In genomic region chr5:149490599-149491187, GRCh38 we compare ENCODE assay signal across 16 cellular contexts.
DNase-seq lines count a peak whose midpoint lies in the region; ATAC-seq, FAIRE-seq and TF ChIP-seq lines count a peak whose summit lies in the region.
"Had no signal": no experiment of that assay in that cellular context is flagged by ENCODE, and none has a peak within 500 bp of the region (broad histone marks: within the 10 kb centered on the region; RNA-seq: fewer than 3 reads in every experiment).

No MANE protein-coding gene starts in this region.

- intact Hi-C loops in esophagus muscularis mucosa (cut with DNase I): no loop called here
- intact Hi-C loops in psoas muscle (cut with DNase I): no loop called here

- H3K27ac ChIP-seq in esophagus muscularis mucosa (replicated peaks in 1 of 4) (peak overlapping the region; percentile 86 to 93 (median 90)), psoas muscle (peak overlapping the region; percentile 92)
- H3K27ac ChIP-seq: BLaER1 treated with 17β-estradiol and CSF1 and Interleukin-3, amounts not matched to agents 10 nM and 100 nM had no signal

- peaks cover 45 to 90% (median 71%) of the 10 kb centered on the region in 4 donors for H3K4me1 ChIP-seq in esophagus muscularis mucosa
- H3K4me1 ChIP-seq in psoas muscle: peaks cover 58% of the 10 kb centered on the region

- H3K4me3 ChIP-seq in esophagus muscularis mucosa: no peak overlapping the region
- no peak overlapping the region for H3K4me3 ChIP-seq in psoas muscle
- H3K4me3 ChIP-seq: BLaER1 treated with 17β-estradiol and CSF1 and Interleukin-3, amounts not matched to agents 10 nM and 100 nM; hepatocyte had no signal

- H3K27me3 ChIP-seq in esophagus muscularis mucosa (no peaks in the 10 kb centered on the region), psoas muscle (ENCODE audit: insufficient read depth in 3 of 3, low read length in 2 of 3) (no peaks in the 10 kb centered on the region)
- H3K27me3 ChIP-seq: BLaER1 treated with 17β-estradiol and CSF1 and Interleukin-3, amounts not matched to agents 10 nM and 100 nM; hepatocyte had no signal

- WGBS in esophagus muscularis mucosa: 90% methylated on average over 6 of the region's 6 CpGs
- WGBS in psoas muscle, 3 donors: 72 to 91% (median 79%) methylated on average over 6 of the region's 6 CpGs

- no peak for ATAC-seq in psoas muscle
- no peak for ATAC-seq in esophagus mucosa
- no peak for ATAC-seq in HG02938 (IDR thresholded peaks at IDR 0.05; ENCODE audit: unreplicated experiment)

- FAIRE-seq in GM12891 (lab: Jason Lieb, UNC): no peak
- FAIRE-seq: TTC549 had no signal

- DNase-seq in GM12891 (ENCODE audit: insufficient read length, low spot score) (no peak), NCI-H69 (lab: John Stamatoyannopoulos, UW) (peak; percentile 11), esophagus muscularis mucosa (ENCODE audit: extremely low spot score) (no peak), psoas muscle (no peak), NCI-H1105 (lab: John Stamatoyannopoulos, UW) (no peak)
- DNase-seq: activated CD4-positive, alpha-beta memory T cell treated with anti-CD3 and anti-CD28 coated beads, Interleukin-2, amount 10 ng/mL, durations not matched to agents 7 days and 5 days; anterior cingulate cortex; kidney glomerular epithelial cell; NCI-H1436; NCI-H345; stimulated activated CD4-positive, alpha-beta T cell treated with anti-CD3 and anti-CD28 coated beads, Interleukin-15, amount 100 ng/mL, for 24 hours had no signal

- TF ChIP-seq EP300 in esophagus muscularis mucosa (IDR thresholded peaks at IDR 0.05): no peak

- TF ChIP-seq POLR2A in GM12891 (IDR thresholded peaks at IDR 0.05; ENCODE audit: low read depth, low read length) (peak; percentile 60), esophagus muscularis mucosa (IDR thresholded peaks at IDR 0.05; ENCODE audit: low read depth) (no peak)

- H3K9me3 ChIP-seq in esophagus muscularis mucosa (no peaks in the 10 kb centered on the region), psoas muscle (no peaks in the 10 kb centered on the region)
- H3K9me3 ChIP-seq: BLaER1 treated with 17β-estradiol and CSF1 and Interleukin-3, amounts not matched to agents 10 nM and 100 nM had no signal

- TF ChIP-seq CTCF in esophagus muscularis mucosa (IDR thresholded peaks at IDR 0.05) (no peak), psoas muscle (IDR thresholded peaks at IDR 0.05) (no peak)

- H3K36me3 ChIP-seq in esophagus muscularis mucosa: peaks cover 0 to 27% (median 10%) of the 10 kb centered on the region in 4 donors
- H3K36me3 ChIP-seq in psoas muscle (ENCODE audit: insufficient read depth in 1 of 2, low read depth in 1 of 2): peaks cover 3 to 28% of the 10 kb centered on the region in 2 donors

TF ChIP-seq in GM12891, 5 proteins besides CTCF, POLR2A, EP300 and RAD21:
- TF ChIP-seq PAX5 (IDR thresholded peaks at IDR 0.05; ENCODE audit: insufficient read depth, low read length, severe bottlenecking) (no peak), TAF1 (IDR thresholded peaks at IDR 0.05; ENCODE audit: low read depth, low read length) (no peak), SPI1 (IDR thresholded peaks at IDR 0.05; ENCODE audit: low read depth, low read length) (no peak), POLR2AphosphoS5 (IDR thresholded peaks at IDR 0.05; ENCODE audit: low read depth, low read length) (peak; percentile 61; the same call in 1 of the 2 replicates), POU2F2 (IDR thresholded peaks at IDR 0.05; ENCODE audit: low read depth, low read length) (no peak)
